8 cellular contexts compared by ENCODE assay signal in the genomic region with DNA sequence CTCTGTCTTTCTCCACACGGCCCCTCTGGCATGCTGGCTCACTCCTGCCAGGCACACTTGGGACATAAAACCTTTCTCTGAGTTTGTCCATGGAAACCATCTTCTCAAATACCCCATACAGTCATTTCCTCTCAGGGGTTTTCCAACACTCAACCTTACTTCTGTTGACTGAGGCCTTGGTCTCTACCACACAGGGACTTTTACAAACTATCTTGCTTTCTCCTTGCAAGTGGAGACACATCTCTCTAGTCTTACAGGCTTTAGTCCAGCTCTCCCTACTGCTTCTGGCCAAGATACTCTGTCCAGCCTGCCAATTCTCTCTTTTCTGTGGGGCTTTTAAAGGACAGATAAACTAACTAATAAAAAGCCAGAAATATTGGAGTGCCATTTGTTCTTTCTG.
DNase-seq lines count a peak whose midpoint lies in the region; ATAC-seq, FAIRE-seq and TF ChIP-seq lines count a peak whose summit lies in the region.
"Not testable (repeated sequence)": the region's sequence is repeated elsewhere in the genome, so short reads cannot be mapped to it uniquely, and the experiment has no call there.

No MANE protein-coding gene starts in this region.

- CTCF ChIA-PET in GM12878 (lab: Yijun Ruan, JAX): not testable (repeated sequence)

- ATAC-seq in GM18511 (IDR thresholded peaks at IDR 0.05; ENCODE audit: unreplicated experiment): peak; percentile 69
- peak; percentile 63 for ATAC-seq in GM19351 (IDR thresholded peaks at IDR 0.05; ENCODE audit: unreplicated experiment)
- ATAC-seq in GM21619 (IDR thresholded peaks at IDR 0.05; ENCODE audit: unreplicated experiment): peak; percentile 67
- ATAC-seq in HG02870 (IDR thresholded peaks at IDR 0.05; ENCODE audit: unreplicated experiment): peak; percentile 73
- peak; percentile 67 for ATAC-seq in HG03196 (IDR thresholded peaks at IDR 0.05; ENCODE audit: unreplicated experiment)
- peak; percentile 64 for ATAC-seq in T-helper 17 cell
- ATAC-seq in GM12878: peak; percentile 89
- peak; percentile 97 for ATAC-seq in stimulated activated naive CD8-positive, alpha-beta T cell treated with anti-CD3 and anti-CD28 coated beads, Interleukin-15, Interleukin-2, amounts not matched to agents 100 U/mL and 50 U/mL, for 24 hours

- intact Hi-C loops in GM12878 (cut with micrococcal nuclease; ENCODE audit: unreplicated experiment): not testable (repeated sequence)

- not testable (repeated sequence) for H4K20me1 ChIP-seq in GM12878 (ENCODE audit: control insufficient read depth, insufficient read depth)

- H3K4me1 Mint-ChIP-seq in T-helper 17 cell: not testable (repeated sequence)

- TF ChIP-seq EP300 in GM12878 (IDR thresholded peaks at IDR 0.05; ENCODE audit: borderline replicate concordance in 1 of 2, control insufficient read depth in 1 of 2, low read depth in 2 of 2, low read length in 2 of 2): not testable (repeated sequence)

- not testable (repeated sequence) for TF ChIP-seq POLR2A in GM12878 (IDR thresholded peaks at IDR 0.05; ENCODE audit: low read depth, low read length)

- H3K27me3 Mint-ChIP-seq in T-helper 17 cell: not testable (repeated sequence)

- peak overlapping the region; percentile 8; the same call in 1 of the 2 replicates for H3K9ac ChIP-seq in GM12878 (ENCODE audit: control insufficient read depth, insufficient read depth, low read length)

- in situ Hi-C loops in GM12878 (cut with MboI): not testable (repeated sequence)

- not testable (repeated sequence) for H3K27ac Mint-ChIP-seq in T-helper 17 cell

- not testable (repeated sequence) for H3K36me3 ChIP-seq in GM12878 (ENCODE audit: control insufficient read depth in 2 of 2, insufficient read depth in 2 of 2, low read length in 1 of 2)

- DNase-seq in T-helper 17 cell; stimulated activated naive CD8-positive, alpha-beta T cell treated with anti-CD3 and anti-CD28 coated beads, Interleukin-15, Interleukin-2, amounts not matched to agents 100 U/mL and 50 U/mL, for 24 hours: not testable (repeated sequence)
- peak; percentile 25 for DNase-seq in GM12878 (ENCODE audit: low read depth, low spot score)

- RAD21 ChIA-PET in GM12878 (lab: Charles Lee; ENCODE audit: unreplicated experiment): not testable (repeated sequence)

- peak overlapping the region; percentile 28; the same call in 1 of the 2 replicates for H2AFZ ChIP-seq in GM12878 (ENCODE audit: control insufficient read depth, low read depth, low read length)

- H3K9me3 ChIP-seq in T-helper 17 cell (ENCODE audit: control insufficient read depth, low read length, poor library complexity, severe bottlenecking); GM12878 (replicated peaks; ENCODE audit: control insufficient read depth, insufficient read depth, low read length): not testable (repeated sequence)

- not testable (repeated sequence) for TF ChIP-seq RAD21 in GM12878 (IDR thresholded peaks at IDR 0.05; ENCODE audit: insufficient read depth, low read depth, low read length)

- peak overlapping the region; percentile 65 for H3K27ac ChIP-seq in GM12878 (ENCODE audit: control insufficient read depth, insufficient read depth)

- not testable (repeated sequence) for H3K4me3 Mint-ChIP-seq in T-helper 17 cell

- not testable (repeated sequence) for H3K4me1 ChIP-seq in GM12878 (ENCODE audit: control insufficient read depth, insufficient read depth, low read length)

- POLR2A ChIA-PET in GM12878 (lab: Charles Lee): not testable (repeated sequence)

- not testable (repeated sequence) for BruUV-seq in GM12878 (replicated peaks; lab: Mats Ljungman, UMichigan)

- not testable (repeated sequence) for H3K36me3 Mint-ChIP-seq in T-helper 17 cell (ENCODE audit: low read depth)

- not testable (repeated sequence) for H3K27me3 ChIP-seq in GM12878 (replicated peaks in 1 of 2; ENCODE audit: control insufficient read depth in 2 of 2, insufficient read depth in 2 of 2, low read length in 1 of 2)

- FAIRE-seq in GM12878 (lab: Jason Lieb, UNC): peak; percentile 41

- not testable (repeated sequence) for TF ChIP-seq CTCF in GM12878 (IDR thresholded peaks at IDR 0.05 in 2 of 3, conservative IDR thresholded peaks at IDR 0.05 in 1 of 3; ENCODE audit: control insufficient read depth in 2 of 3, extremely low read depth in 1 of 3, insufficient read depth in 1 of 3, low read depth in 3 of 3, low read length in 3 of 3)

- not testable (repeated sequence) for H3K4me2 ChIP-seq in GM12878 (ENCODE audit: control insufficient read depth, insufficient read depth)

- no CpG with 5 or more reads among the region's 1 CpG for WGBS in GM12878 (ENCODE audit: insufficient coverage, insufficient replicate concordance, low lambda C conversion rate, missing lambda C conversion rate)

- H3K4me3 ChIP-seq in GM12878: not testable (repeated sequence)

- H3K79me2 ChIP-seq in GM12878 (ENCODE audit: control insufficient read depth, insufficient read depth, low read length): not testable (repeated sequence)

- SMC1A ChIA-PET in GM12878 (lab: Charles Lee; ENCODE audit: uncharacterized antibody, unreplicated experiment): not testable (repeated sequence)

TF ChIP-seq in GM12878, 131 proteins besides CTCF, POLR2A, EP300 and RAD21:
- TF ChIP-seq RUNX3 (IDR thresholded peaks at IDR 0.05; ENCODE audit: low read length) (peak; percentile 29; the same call in 1 of the 2 replicates), JUNB (IDR thresholded peaks at IDR 0.05) (peak; percentile 44), CREM (IDR thresholded peaks at IDR 0.05; ENCODE audit: low read depth) (0 out of 2 replicates have a peak, but pooled peaks have one; percentile 12)
- TF ChIP-seq, protein P1, sequence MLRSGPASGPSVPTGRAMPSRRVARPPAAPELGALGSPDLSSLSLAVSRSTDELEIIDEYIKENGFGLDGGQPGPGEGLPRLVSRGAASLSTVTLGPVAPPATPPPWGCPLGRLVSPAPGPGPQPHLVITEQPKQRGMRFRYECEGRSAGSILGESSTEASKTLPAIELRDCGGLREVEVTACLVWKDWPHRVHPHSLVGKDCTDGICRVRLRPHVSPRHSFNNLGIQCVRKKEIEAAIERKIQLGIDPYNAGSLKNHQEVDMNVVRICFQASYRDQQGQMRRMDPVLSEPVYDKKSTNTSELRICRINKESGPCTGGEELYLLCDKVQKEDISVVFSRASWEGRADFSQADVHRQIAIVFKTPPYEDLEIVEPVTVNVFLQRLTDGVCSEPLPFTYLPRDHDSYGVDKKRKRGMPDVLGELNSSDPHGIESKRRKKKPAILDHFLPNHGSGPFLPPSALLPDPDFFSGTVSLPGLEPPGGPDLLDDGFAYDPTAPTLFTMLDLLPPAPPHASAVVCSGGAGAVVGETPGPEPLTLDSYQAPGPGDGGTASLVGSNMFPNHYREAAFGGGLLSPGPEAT (IDR thresholded peaks at IDR 0.05; ENCODE audit: low read depth): 0 out of 2 replicates have a peak, but pooled peaks have one; percentile 22
